ENCODE assay signal across 1 cellular context in the genomic region with DNA sequence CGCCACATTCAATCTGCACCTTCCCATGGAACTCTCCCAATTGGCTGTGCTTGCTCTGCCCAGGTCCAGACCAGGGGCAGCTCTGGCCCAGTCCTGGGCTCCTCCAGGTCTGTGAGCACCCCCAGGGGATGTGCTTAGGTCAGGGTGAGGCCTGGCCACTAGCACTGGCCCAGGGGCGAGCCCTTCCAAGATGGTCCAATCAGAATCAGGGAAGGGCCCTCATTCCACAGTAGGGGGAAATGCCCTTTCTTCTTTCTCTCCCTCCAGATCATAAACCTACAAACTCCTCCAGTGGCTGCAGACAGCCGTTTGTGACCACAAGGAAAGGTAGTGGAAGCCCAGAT.
TF ChIP-seq lines count a peak whose summit lies in the region.

No MANE protein-coding gene starts in this region.

TF ChIP-seq in SK-N-SH, 30 proteins besides CTCF, POLR2A, EP300 and RAD21 (continued from another document):
- TF ChIP-seq EZH2phosphoT487 (IDR thresholded peaks at IDR 0.05; ENCODE audit: borderline replicate concordance, low read depth), result no peak
